1 cellular context compared by ENCODE assay signal in the genomic region with DNA sequence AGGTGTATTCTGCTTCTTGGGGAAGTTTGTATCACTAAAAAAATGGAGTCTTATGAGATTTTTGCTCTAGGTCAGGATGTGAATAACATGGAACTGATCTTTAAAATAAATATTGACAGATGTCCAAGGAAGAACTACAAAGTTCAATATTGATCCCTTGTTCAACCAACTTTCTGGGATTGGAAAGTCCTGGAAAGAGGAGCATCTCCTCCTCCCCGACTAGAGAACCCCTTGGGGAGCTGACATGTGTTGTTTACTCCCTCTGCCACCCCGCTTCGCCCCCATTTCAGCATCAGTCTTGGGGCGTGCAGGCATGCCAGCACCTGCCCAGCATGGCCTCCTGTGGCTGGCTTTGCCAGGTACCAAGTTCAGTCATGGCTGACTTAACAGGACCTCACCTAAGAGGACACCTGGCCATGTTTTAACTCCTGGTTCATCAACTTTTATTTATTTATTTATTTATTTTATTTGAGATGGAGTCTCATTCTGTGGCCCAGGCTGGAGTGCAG.
TF ChIP-seq lines count a peak whose summit lies in the region.

No MANE protein-coding gene starts in this region.

TF ChIP-seq in HepG2, 621 proteins besides CTCF, POLR2A, EP300 and RAD21 (continued from another document):
- TF ChIP-seq PHF21A (CRISPR knock-in tag; IDR thresholded peaks at IDR 0.05) (no peak), CBFB (CRISPR knock-in tag; IDR thresholded peaks at IDR 0.05) (no peak), HNRNPUL1 (IDR thresholded peaks at IDR 0.05; ENCODE audit: low read depth, low read length) (no peak), BCL6 (CRISPR knock-in tag; IDR thresholded peaks at IDR 0.05) (peak; percentile 96), MED13 (CRISPR knock-in tag; IDR thresholded peaks at IDR 0.05) (no peak), NFATC3 (CRISPR knock-in tag; IDR thresholded peaks at IDR 0.05) (no peak), KAT8 (CRISPR knock-in tag; IDR thresholded peaks at IDR 0.05) (0 out of 2 replicates have a peak, but pooled peaks have one; percentile 34), HDAC1 (CRISPR knock-in tag; IDR thresholded peaks at IDR 0.05) (no peak), NFIC (IDR thresholded peaks at IDR 0.05; ENCODE audit: low read length) (peak; percentile 36; the same call in 1 of the 2 replicates), ZNF124 (CRISPR knock-in tag; IDR thresholded peaks at IDR 0.05) (0 out of 2 replicates have a peak, but pooled peaks have one; percentile 38), HDAC2 (CRISPR knock-in tag; IDR thresholded peaks at IDR 0.05) (peak; percentile 15; the same call in 1 of the 2 replicates), NFKB2 (CRISPR knock-in tag; IDR thresholded peaks at IDR 0.05; ENCODE audit: borderline replicate concordance) (0 out of 2 replicates have a peak, but pooled peaks have one; percentile 16), GFI1 (CRISPR knock-in tag; IDR thresholded peaks at IDR 0.05; ENCODE audit: borderline replicate concordance) (no peak)
- TF ChIP-seq, protein P1, sequence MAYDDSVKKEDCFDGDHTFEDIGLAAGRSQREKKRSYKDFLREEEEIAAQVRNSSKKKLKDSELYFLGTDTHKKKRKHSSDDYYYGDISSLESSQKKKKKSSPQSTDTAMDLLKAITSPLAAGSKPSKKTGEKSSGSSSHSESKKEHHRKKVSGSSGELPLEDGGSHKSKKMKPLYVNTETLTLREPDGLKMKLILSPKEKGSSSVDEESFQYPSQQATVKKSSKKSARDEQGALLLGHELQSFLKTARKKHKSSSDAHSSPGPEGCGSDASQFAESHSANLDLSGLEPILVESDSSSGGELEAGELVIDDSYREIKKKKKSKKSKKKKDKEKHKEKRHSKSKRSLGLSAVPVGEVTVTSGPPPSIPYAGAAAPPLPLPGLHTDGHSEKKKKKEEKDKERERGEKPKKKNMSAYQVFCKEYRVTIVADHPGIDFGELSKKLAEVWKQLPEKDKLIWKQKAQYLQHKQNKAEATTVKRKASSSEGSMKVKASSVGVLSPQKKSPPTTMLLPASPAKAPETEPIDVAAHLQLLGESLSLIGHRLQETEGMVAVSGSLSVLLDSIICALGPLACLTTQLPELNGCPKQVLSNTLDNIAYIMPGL (CRISPR knock-in tag; IDR thresholded peaks at IDR 0.05; ENCODE audit: borderline replicate concordance in 1 of 2, low read depth in 1 of 2), result no peak
- TF ChIP-seq, protein P2, sequence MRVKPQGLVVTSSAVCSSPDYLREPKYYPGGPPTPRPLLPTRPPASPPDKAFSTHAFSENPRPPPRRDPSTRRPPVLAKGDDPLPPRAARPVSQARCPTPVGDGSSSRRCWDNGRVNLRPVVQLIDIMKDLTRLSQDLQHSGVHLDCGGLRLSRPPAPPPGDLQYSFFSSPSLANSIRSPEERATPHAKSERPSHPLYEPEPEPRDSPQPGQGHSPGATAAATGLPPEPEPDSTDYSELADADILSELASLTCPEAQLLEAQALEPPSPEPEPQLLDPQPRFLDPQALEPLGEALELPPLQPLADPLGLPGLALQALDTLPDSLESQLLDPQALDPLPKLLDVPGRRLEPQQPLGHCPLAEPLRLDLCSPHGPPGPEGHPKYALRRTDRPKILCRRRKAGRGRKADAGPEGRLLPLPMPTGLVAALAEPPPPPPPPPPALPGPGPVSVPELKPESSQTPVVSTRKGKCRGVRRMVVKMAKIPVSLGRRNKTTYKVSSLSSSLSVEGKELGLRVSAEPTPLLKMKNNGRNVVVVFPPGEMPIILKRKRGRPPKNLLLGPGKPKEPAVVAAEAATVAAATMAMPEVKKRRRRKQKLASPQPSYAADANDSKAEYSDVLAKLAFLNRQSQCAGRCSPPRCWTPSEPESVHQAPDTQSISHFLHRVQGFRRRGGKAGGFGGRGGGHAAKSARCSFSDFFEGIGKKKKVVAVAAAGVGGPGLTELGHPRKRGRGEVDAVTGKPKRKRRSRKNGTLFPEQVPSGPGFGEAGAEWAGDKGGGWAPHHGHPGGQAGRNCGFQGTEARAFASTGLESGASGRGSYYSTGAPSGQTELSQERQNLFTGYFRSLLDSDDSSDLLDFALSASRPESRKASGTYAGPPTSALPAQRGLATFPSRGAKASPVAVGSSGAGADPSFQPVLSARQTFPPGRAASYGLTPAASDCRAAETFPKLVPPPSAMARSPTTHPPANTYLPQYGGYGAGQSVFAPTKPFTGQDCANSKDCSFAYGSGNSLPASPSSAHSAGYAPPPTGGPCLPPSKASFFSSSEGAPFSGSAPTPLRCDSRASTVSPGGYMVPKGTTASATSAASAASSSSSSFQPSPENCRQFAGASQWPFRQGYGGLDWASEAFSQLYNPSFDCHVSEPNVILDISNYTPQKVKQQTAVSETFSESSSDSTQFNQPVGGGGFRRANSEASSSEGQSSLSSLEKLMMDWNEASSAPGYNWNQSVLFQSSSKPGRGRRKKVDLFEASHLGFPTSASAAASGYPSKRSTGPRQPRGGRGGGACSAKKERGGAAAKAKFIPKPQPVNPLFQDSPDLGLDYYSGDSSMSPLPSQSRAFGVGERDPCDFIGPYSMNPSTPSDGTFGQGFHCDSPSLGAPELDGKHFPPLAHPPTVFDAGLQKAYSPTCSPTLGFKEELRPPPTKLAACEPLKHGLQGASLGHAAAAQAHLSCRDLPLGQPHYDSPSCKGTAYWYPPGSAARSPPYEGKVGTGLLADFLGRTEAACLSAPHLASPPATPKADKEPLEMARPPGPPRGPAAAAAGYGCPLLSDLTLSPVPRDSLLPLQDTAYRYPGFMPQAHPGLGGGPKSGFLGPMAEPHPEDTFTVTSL (CRISPR knock-in tag; IDR thresholded peaks at IDR 0.05; ENCODE audit: borderline replicate concordance), result 0 out of 2 replicates have a peak, but pooled peaks have one; percentile 47
- TF ChIP-seq, protein P3, sequence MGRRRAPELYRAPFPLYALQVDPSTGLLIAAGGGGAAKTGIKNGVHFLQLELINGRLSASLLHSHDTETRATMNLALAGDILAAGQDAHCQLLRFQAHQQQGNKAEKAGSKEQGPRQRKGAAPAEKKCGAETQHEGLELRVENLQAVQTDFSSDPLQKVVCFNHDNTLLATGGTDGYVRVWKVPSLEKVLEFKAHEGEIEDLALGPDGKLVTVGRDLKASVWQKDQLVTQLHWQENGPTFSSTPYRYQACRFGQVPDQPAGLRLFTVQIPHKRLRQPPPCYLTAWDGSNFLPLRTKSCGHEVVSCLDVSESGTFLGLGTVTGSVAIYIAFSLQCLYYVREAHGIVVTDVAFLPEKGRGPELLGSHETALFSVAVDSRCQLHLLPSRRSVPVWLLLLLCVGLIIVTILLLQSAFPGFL (CRISPR knock-in tag; IDR thresholded peaks at IDR 0.05), result no peak
- TF ChIP-seq, protein P4, sequence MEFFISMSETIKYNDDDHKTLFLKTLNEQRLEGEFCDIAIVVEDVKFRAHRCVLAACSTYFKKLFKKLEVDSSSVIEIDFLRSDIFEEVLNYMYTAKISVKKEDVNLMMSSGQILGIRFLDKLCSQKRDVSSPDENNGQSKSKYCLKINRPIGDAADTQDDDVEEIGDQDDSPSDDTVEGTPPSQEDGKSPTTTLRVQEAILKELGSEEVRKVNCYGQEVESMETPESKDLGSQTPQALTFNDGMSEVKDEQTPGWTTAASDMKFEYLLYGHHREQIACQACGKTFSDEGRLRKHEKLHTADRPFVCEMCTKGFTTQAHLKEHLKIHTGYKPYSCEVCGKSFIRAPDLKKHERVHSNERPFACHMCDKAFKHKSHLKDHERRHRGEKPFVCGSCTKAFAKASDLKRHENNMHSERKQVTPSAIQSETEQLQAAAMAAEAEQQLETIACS (CRISPR knock-in tag; IDR thresholded peaks at IDR 0.05), result no peak
